12 cellular contexts compared by ENCODE assay signal in genomic region chr7:55144333-55144954, GRCh38.
DNase-seq lines count a peak whose midpoint lies in the region; ATAC-seq and TF ChIP-seq lines count a peak whose summit lies in the region.
"Had no signal": no experiment of that assay in that cellular context is flagged by ENCODE, and none has a peak within 500 bp of the region (broad histone marks: within the 10 kb centered on the region; RNA-seq: fewer than 3 reads in every experiment).

No MANE protein-coding gene starts in this region.

- H3K4me1 ChIP-seq in breast epithelium: no peaks in the 10 kb centered on the region
- H3K4me1 ChIP-seq in PC-3 (ENCODE audit: insufficient read depth, low read length): no peaks in the 10 kb centered on the region
- peaks cover 0 to 10% (median 3%) of the 10 kb centered on the region in 6 donors for H3K4me1 ChIP-seq in spleen

- no peaks in the 10 kb centered on the region for H3K27me3 Mint-ChIP-seq in MCF 10A (ENCODE audit: insufficient read depth, unreplicated experiment)

- H2AFZ ChIP-seq in PC-3 (ENCODE audit: low read length): no peak overlapping the region

- 86 to 92% (median 90%) methylated on average over 19 of the region's 19 CpGs for WGBS in spleen, 5 donors

- H3K4me3 ChIP-seq in breast epithelium: no peak overlapping the region
- no peak overlapping the region for H3K4me3 ChIP-seq in PC-3 (ENCODE audit: low read length)
- H3K4me3 ChIP-seq in fibroblast of mammary gland (ENCODE audit: control insufficient read depth, low read depth, low read length): no peak overlapping the region
- no peak overlapping the region for H3K4me3 ChIP-seq in spleen
- H3K4me3 ChIP-seq: BLaER1 treated with 17β-estradiol and CSF1 and Interleukin-3, amounts not matched to agents 10 nM and 100 nM had no signal

- peaks cover 25% of the 10 kb centered on the region for H3K4me1 Mint-ChIP-seq in MCF 10A (ENCODE audit: insufficient read depth, unreplicated experiment)

- peaks cover 81% of the 10 kb centered on the region for H3K36me3 Mint-ChIP-seq in MCF 10A (ENCODE audit: insufficient read depth, unreplicated experiment)

- peaks cover 15% of the 10 kb centered on the region for H3K79me2 ChIP-seq in PC-3 (ENCODE audit: low read length)

- CTCF ChIA-PET in MCF 10A (lab: Yijun Ruan, JAX): interaction anchor here (0.8 to 4.4 kb wide), 6 partner anchors 13 to 370 kb away, joined by 3 to 21 read pairs (median 4); no protein-coding TSS in a partner anchor
- CTCF ChIA-PET in PC-3 (lab: Charles Lee): no interaction called here

- no peak overlapping the region for H3K27ac Mint-ChIP-seq in MCF 10A (ENCODE audit: low read depth, unreplicated experiment)

- no peaks in the 10 kb centered on the region for H3F3A ChIP-seq in PC-3 (ENCODE audit: low read length, unreplicated experiment)

- H3K27ac ChIP-seq in breast epithelium (no peak overlapping the region), PC-3 (ENCODE audit: low read length) (no peak overlapping the region), spleen (no peak overlapping the region)
- H3K27ac ChIP-seq: BLaER1 treated with 17β-estradiol and CSF1 and Interleukin-3, amounts not matched to agents 10 nM and 100 nM; HL-60 had no signal

- DNase-seq in MCF 10A (ENCODE audit: unreplicated experiment) (no peak), breast epithelium (ENCODE audit: low spot score in 2 of 2) (no peak), PC-3 (no peak), fibroblast of mammary gland (ENCODE audit: low read depth) (no peak), spleen (peak; percentile 52), GF-D8 (lab: John Stamatoyannopoulos, UW) (no peak), SHP77 (lab: John Stamatoyannopoulos, UW) (no peak), SW480 (ENCODE audit: low spot score) (no peak)
- DNase-seq: islet precursor cell, NCI-H2227 treated with DMSO at 0.1 percent for 48 hours had no signal

- H3K9ac ChIP-seq in PC-3 (ENCODE audit: low read length): no peak overlapping the region
- H3K9ac ChIP-seq: BLaER1 treated with 17β-estradiol and CSF1 and Interleukin-3, amounts not matched to agents 10 nM and 100 nM had no signal

- peaks cover 6% of the 10 kb centered on the region for H3K36me3 ChIP-seq in breast epithelium
- peaks cover 43% of the 10 kb centered on the region for H3K36me3 ChIP-seq in PC-3 (ENCODE audit: low read depth, low read length)
- peaks cover 0 to 42% (median 0%) of the 10 kb centered on the region in 6 donors for H3K36me3 ChIP-seq in spleen
- H3K36me3 ChIP-seq: BLaER1 treated with 17β-estradiol and CSF1 and Interleukin-3, amounts not matched to agents 10 nM and 100 nM had no signal

- H3K9me2 ChIP-seq in PC-3 (replicated peaks; ENCODE audit: low read length): no peaks in the 10 kb centered on the region

- POLR2A ChIA-PET in MCF 10A (lab: Yijun Ruan, JAX) (no interaction called here), PC-3 (lab: Charles Lee; ENCODE audit: unreplicated experiment) (no interaction called here)

- ATAC-seq in PC-3: no peak

- no peaks in the 10 kb centered on the region for H3K9me3 Mint-ChIP-seq in MCF 10A (ENCODE audit: unreplicated experiment)

- no peak overlapping the region for H3K4me3 Mint-ChIP-seq in MCF 10A (ENCODE audit: unreplicated experiment)

- TF ChIP-seq CTCF in MCF 10A (IDR thresholded peaks at IDR 0.05; ENCODE audit: unreplicated experiment): peak; percentile 22
- no peak for TF ChIP-seq CTCF in breast epithelium (IDR thresholded peaks at IDR 0.05)
- TF ChIP-seq CTCF in PC-3 (conservative IDR thresholded peaks at IDR 0.05; ENCODE audit: low read depth, low read length): peak; percentile 41; the same call in 1 of the 2 replicates
- peak; percentile 22 for TF ChIP-seq CTCF in fibroblast of mammary gland (conservative IDR thresholded peaks at IDR 0.05; ENCODE audit: control insufficient read depth, insufficient read depth, low read depth, low read length)
- no peak for TF ChIP-seq CTCF in spleen (IDR thresholded peaks at IDR 0.05 in 8 of 11, conservative IDR thresholded peaks at IDR 0.05 in 3 of 11)

- intact Hi-C loops in MCF 10A (cut with micrococcal nuclease) (no loop called here), breast epithelium (cut with DNase I; ENCODE audit: low total_unique reads) (no loop called here), PC-3 (cut with micrococcal nuclease) (no loop called here), spleen (cut with DNase I; ENCODE audit: low total_unique reads) (no loop called here)

- no peaks in the 10 kb centered on the region for H4K20me1 ChIP-seq in PC-3 (ENCODE audit: low read length)
- H4K20me1 ChIP-seq: BLaER1 treated with 17β-estradiol and CSF1 and Interleukin-3, amounts not matched to agents 10 nM and 100 nM had no signal

- no peaks in the 10 kb centered on the region for H3K9me3 ChIP-seq in breast epithelium
- no peaks in the 10 kb centered on the region for H3K9me3 ChIP-seq in PC-3 (ENCODE audit: low read length)
- H3K9me3 ChIP-seq in spleen: no peaks in the 10 kb centered on the region

- TF ChIP-seq POLR2A in breast epithelium (IDR thresholded peaks at IDR 0.05) (no peak), spleen (IDR thresholded peaks at IDR 0.05) (no peak)

- H3K27me3 ChIP-seq in breast epithelium (no peaks in the 10 kb centered on the region), PC-3 (ENCODE audit: low read length) (no peaks in the 10 kb centered on the region), spleen (replicated peaks in 1 of 7) (peaks cover 0 to 12% (median 0%) of the 10 kb centered on the region in 7 donors)

- BruUV-seq in MCF 10A (replicated peaks; lab: Mats Ljungman, UMichigan) (no TSS peak), PC-3 (replicated peaks; lab: Mats Ljungman, UMichigan) (no TSS peak)

- H3K4me2 ChIP-seq in PC-3 (ENCODE audit: low read length): no peak overlapping the region
- H3K4me2 ChIP-seq: BLaER1 treated with 17β-estradiol and CSF1 and Interleukin-3, amounts not matched to agents 10 nM and 100 nM had no signal

Comparison
In these comparisons a context has a peak if more than half of its experiments do, and no peak if none do; other contexts are left out.
1. CTCF ChIP-seq: peak in MCF 10A (single experiment), PC-3 (single experiment) and fibroblast of mammary gland (single experiment); none in breast epithelium (0 of 3) and spleen (0 of 11).